8 cellular contexts compared by ENCODE assay signal in genomic region chr13:52651880-52652169, GRCh38. TPM values are rescaled to one million over a fixed set of nuclear protein-coding genes. Genes with fewer than 3 reads are reported as not detected.
DNase-seq lines count a peak whose midpoint lies in the region; ATAC-seq and TF ChIP-seq lines count a peak whose summit lies in the region.

No MANE protein-coding gene starts in this region.

- peak overlapping the region; percentile 86 for H3K4me2 ChIP-seq in OCI-LY3 (ENCODE audit: low read length)
- H3K4me2 ChIP-seq in skeletal muscle satellite cell (ENCODE audit: low read length) = peak overlapping the region; percentile 85

- peak overlapping the region; percentile 84 for H2AFZ ChIP-seq in OCI-LY3 (ENCODE audit: low read depth, low read length)

- TF ChIP-seq CTCF in HFF-Myc (IDR thresholded peaks at IDR 0.05; ENCODE audit: low read depth, low read length, missing control alignments) (no peak), OCI-LY3 (IDR thresholded peaks at IDR 0.05; ENCODE audit: low read depth, low read length) (no peak), foreskin keratinocyte (conservative IDR thresholded peaks at IDR 0.05) (no peak)

- H3K4me3 ChIP-seq in HFF-Myc (replicated peaks; ENCODE audit: low read depth, low read length) (peak overlapping the region; percentile 88), OCI-LY3 (ENCODE audit: low read length) (peak overlapping the region; percentile 93), skeletal muscle satellite cell (ENCODE audit: low read length) (peak overlapping the region; percentile 77)

- ATAC-seq in GM18498 (IDR thresholded peaks at IDR 0.05; ENCODE audit: unreplicated experiment) (peak; percentile 17), foreskin keratinocyte (peak; percentile 8)

- H3K27ac ChIP-seq in OCI-LY3 (ENCODE audit: low read length) = peak overlapping the region; percentile 84
- peak overlapping the region; percentile 98 for H3K27ac ChIP-seq in foreskin keratinocyte

- no peak for DNase-seq in HFF-Myc (ENCODE audit: extremely low read depth, low read depth)
- DNase-seq in foreskin keratinocyte = no peak
- DNase-seq in T1000 (lab: John Stamatoyannopoulos, UW) = no peak
- DNase-seq in NCI-H446 treated with DMSO at 0.1 percent for 48 hours (lab: John Stamatoyannopoulos, UW) = no peak
- no peak for DNase-seq in amniotic stem cell (lab: John Stamatoyannopoulos, UW)

- H3K9me3 ChIP-seq in OCI-LY3 (ENCODE audit: insufficient read depth, low read length) = no peaks in the 10 kb centered on the region
- H3K9me3 ChIP-seq in skeletal muscle satellite cell (replicated peaks; ENCODE audit: low read length) = no peaks in the 10 kb centered on the region

- H3K4me1 ChIP-seq in OCI-LY3 (ENCODE audit: low read length) = peaks cover 15% of the 10 kb centered on the region
- H3K4me1 ChIP-seq in foreskin keratinocyte = peaks cover 8% of the 10 kb centered on the region
- peaks cover 22% of the 10 kb centered on the region for H3K4me1 ChIP-seq in skeletal muscle satellite cell (ENCODE audit: control insufficient read depth, insufficient read depth, low read length)

- H3K9ac ChIP-seq in OCI-LY3 (ENCODE audit: low read length) (peak overlapping the region; percentile 96), skeletal muscle satellite cell (ENCODE audit: low read depth, low read length) (peak overlapping the region; percentile 97)

- H3K79me2 ChIP-seq in OCI-LY3 (ENCODE audit: low read length) = peaks cover 61% of the 10 kb centered on the region

- H3K27me3 ChIP-seq in OCI-LY3 (ENCODE audit: low read depth, low read length) (no peaks in the 10 kb centered on the region), foreskin keratinocyte (no peaks in the 10 kb centered on the region), skeletal muscle satellite cell (ENCODE audit: control insufficient read depth, insufficient read depth, low read length) (no peaks in the 10 kb centered on the region)

- H4K20me1 ChIP-seq in OCI-LY3 (ENCODE audit: insufficient read depth, low read length) = no peaks in the 10 kb centered on the region

- H3K36me3 ChIP-seq in OCI-LY3 (replicated peaks; ENCODE audit: low read depth, low read length) = peaks cover 18% of the 10 kb centered on the region
- H3K36me3 ChIP-seq in skeletal muscle satellite cell (ENCODE audit: insufficient read depth, low read length) = peaks cover 8% of the 10 kb centered on the region

RNA-seq across cellular contexts. Expression of gene SUGT1, which starts 0.8 kb away (rescaled TPM):
- total RNA-seq in foreskin keratinocyte = 48.0 and 50.8 TPM in 2 replicates
- polyA plus RNA-seq in foreskin keratinocyte = 47.9 and 52.4 TPM in 2 replicates
- total RNA-seq in skeletal muscle satellite cell (2012; rRNA removed) = 36.8 and 41.7 TPM in 2 replicates

RNA-seq across cellular contexts. Expression of gene HNRNPA1L2, which starts 9.6 kb away (rescaled TPM):
- 5.3 and 7.3 TPM in 2 replicates for total RNA-seq in foreskin keratinocyte
- polyA plus RNA-seq in foreskin keratinocyte = 7.0 and 9.7 TPM in 2 replicates
- total RNA-seq in skeletal muscle satellite cell (2012; rRNA removed) = 2.3 and 2.8 TPM in 2 replicates
